Comparison of ENCODE assay signal across 8 cellular contexts in genomic region chr22:50582562-50583293, GRCh38. TPM values are rescaled to one million over a fixed set of nuclear protein-coding genes. Genes with fewer than 3 reads are reported as not detected.
DNase-seq lines count a peak whose midpoint lies in the region; ATAC-seq and TF ChIP-seq lines count a peak whose summit lies in the region.

A gene with protein sequence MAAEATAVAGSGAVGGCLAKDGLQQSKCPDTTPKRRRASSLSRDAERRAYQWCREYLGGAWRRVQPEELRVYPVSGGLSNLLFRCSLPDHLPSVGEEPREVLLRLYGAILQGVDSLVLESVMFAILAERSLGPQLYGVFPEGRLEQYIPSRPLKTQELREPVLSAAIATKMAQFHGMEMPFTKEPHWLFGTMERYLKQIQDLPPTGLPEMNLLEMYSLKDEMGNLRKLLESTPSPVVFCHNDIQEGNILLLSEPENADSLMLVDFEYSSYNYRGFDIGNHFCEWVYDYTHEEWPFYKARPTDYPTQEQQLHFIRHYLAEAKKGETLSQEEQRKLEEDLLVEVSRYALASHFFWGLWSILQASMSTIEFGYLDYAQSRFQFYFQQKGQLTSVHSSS (minus strand): TSS chr22:50582849. CDS start chr22:50582781, 68 bp downstream.

- H3K27me3 ChIP-seq in BLaER1 (no peaks in the 10 kb centered on the region), layer of hippocampus (ENCODE audit: control insufficient read depth, insufficient read depth, low read length) (no peaks in the 10 kb centered on the region)

- H3K4me3 ChIP-seq in BLaER1 (peak within 1 kb of the TSS; percentile 87), coronary artery (peak within 1 kb of the TSS; percentile 91)

- H4K20me1 ChIP-seq in BLaER1, result peaks cover 17% of the 10 kb centered on the region

- peaks cover 16% of the 10 kb centered on the region for H3K36me3 Mint-ChIP-seq in activated CD4-positive, alpha-beta T cell treated with anti-CD3 and anti-CD28 coated beads, Interleukin-2, amount 10 ng/mL, durations not matched to agents 7 days and 5 days (ENCODE audit: low read depth)

- H3K4me1 Mint-ChIP-seq in activated CD4-positive, alpha-beta T cell treated with anti-CD3 and anti-CD28 coated beads, Interleukin-2, amount 10 ng/mL, durations not matched to agents 7 days and 5 days, result peaks cover 31% of the 10 kb centered on the region

- peak within 1 kb of the TSS; percentile 93 for H3K9ac ChIP-seq in BLaER1

- H3K4me1 ChIP-seq in BLaER1, result peaks cover 28% of the 10 kb centered on the region

- no peak for TF ChIP-seq CTCF in coronary artery (IDR thresholded peaks at IDR 0.05)

- POLR2A ChIA-PET in activated CD4-positive, alpha-beta T cell treated with anti-CD3 and anti-CD28 coated beads, Interleukin-2, amount 10 ng/mL, durations not matched to agents 7 days and 5 days (lab: Charles Lee), result interaction anchor here (0.6 to 1.6 kb wide), 2 partner anchors 17 to 57 kb away, joined by 3 to 5 read pairs; no protein-coding TSS in a partner anchor

- no peaks in the 10 kb centered on the region for H3K9me3 Mint-ChIP-seq in activated CD4-positive, alpha-beta T cell treated with anti-CD3 and anti-CD28 coated beads, Interleukin-2, amount 10 ng/mL, durations not matched to agents 7 days and 5 days

- no peaks in the 10 kb centered on the region for H3K27me3 Mint-ChIP-seq in activated CD4-positive, alpha-beta T cell treated with anti-CD3 and anti-CD28 coated beads, Interleukin-2, amount 10 ng/mL, durations not matched to agents 7 days and 5 days

- peaks cover 33% of the 10 kb centered on the region for H3K36me3 ChIP-seq in BLaER1

- DNase-seq in NCI-H69 (lab: John Stamatoyannopoulos, UW) (peak; percentile 99), coronary artery (ENCODE audit: low spot score) (peak; percentile 99)
- DNase-seq in activated CD4-positive, alpha-beta T cell treated with anti-CD3 and anti-CD28 coated beads, Interleukin-2, amount 10 ng/mL, durations not matched to agents 7 days and 5 days, result peak; percentile 99
- DNase-seq in stimulated activated CD4-positive, alpha-beta T cell treated with anti-CD3 and anti-CD28 coated beads, Interleukin-1b, Interleukin-23, amount 100 ng/mL, for 4 hours (ENCODE audit: low read depth in 2 of 2), result peak; percentile 94 to 97

- H3K9me3 ChIP-seq in BLaER1, result no peaks in the 10 kb centered on the region

- H3K27ac Mint-ChIP-seq in activated CD4-positive, alpha-beta T cell treated with anti-CD3 and anti-CD28 coated beads, Interleukin-2, amount 10 ng/mL, durations not matched to agents 7 days and 5 days, result peak within 1 kb of the TSS; percentile 98

- peak within 1 kb of the TSS; percentile 97 for H3K27ac ChIP-seq in BLaER1
- H3K27ac ChIP-seq in coronary artery, result peak within 1 kb of the TSS; percentile 86 to 97
- peak within 1 kb of the TSS; percentile 99 for H3K27ac ChIP-seq in layer of hippocampus (ENCODE audit: low read depth, low read length)

- CTCF ChIA-PET in activated CD4-positive, alpha-beta T cell treated with anti-CD3 and anti-CD28 coated beads, Interleukin-2, amount 10 ng/mL, durations not matched to agents 7 days and 5 days (lab: Charles Lee), result interaction anchor here (1.6 to 2.9 kb wide), 4 partner anchors 10 to 58 kb away, joined by 5 to 17 read pairs (median 7); partner anchors contain the start of genes SCO2 and SYCE3

- peak within 1 kb of the TSS; percentile 96 for H3K4me2 ChIP-seq in BLaER1

- peak within 1 kb of the TSS; percentile 88 for H3K4me3 Mint-ChIP-seq in activated CD4-positive, alpha-beta T cell treated with anti-CD3 and anti-CD28 coated beads, Interleukin-2, amount 10 ng/mL, durations not matched to agents 7 days and 5 days

- peak; percentile 86 for ATAC-seq in GM19328 (IDR thresholded peaks at IDR 0.05; ENCODE audit: unreplicated experiment)
- peak; percentile 79 for ATAC-seq in HG03520 (IDR thresholded peaks at IDR 0.05; ENCODE audit: unreplicated experiment)

RNA-seq across cellular contexts. Expression of the gene that starts here (rescaled TPM):
- 100 to 1,000 TPM; 140 to 142 TPM for total RNA-seq in activated CD4-positive, alpha-beta T cell treated with anti-CD3 and anti-CD28 coated beads, Interleukin-2, amount 10 ng/mL, durations not matched to agents 7 days and 5 days

Comparison
In these comparisons a context has a peak if more than half of its experiments do, and no peak if none do; other contexts are left out.
1. Peak in every context shown above with its lines: DNase-seq, ATAC-seq, H3K4me3 ChIP-seq and H3K27ac ChIP-seq.